Comparison of ENCODE assay signal across 8 cellular contexts in the genomic region with DNA sequence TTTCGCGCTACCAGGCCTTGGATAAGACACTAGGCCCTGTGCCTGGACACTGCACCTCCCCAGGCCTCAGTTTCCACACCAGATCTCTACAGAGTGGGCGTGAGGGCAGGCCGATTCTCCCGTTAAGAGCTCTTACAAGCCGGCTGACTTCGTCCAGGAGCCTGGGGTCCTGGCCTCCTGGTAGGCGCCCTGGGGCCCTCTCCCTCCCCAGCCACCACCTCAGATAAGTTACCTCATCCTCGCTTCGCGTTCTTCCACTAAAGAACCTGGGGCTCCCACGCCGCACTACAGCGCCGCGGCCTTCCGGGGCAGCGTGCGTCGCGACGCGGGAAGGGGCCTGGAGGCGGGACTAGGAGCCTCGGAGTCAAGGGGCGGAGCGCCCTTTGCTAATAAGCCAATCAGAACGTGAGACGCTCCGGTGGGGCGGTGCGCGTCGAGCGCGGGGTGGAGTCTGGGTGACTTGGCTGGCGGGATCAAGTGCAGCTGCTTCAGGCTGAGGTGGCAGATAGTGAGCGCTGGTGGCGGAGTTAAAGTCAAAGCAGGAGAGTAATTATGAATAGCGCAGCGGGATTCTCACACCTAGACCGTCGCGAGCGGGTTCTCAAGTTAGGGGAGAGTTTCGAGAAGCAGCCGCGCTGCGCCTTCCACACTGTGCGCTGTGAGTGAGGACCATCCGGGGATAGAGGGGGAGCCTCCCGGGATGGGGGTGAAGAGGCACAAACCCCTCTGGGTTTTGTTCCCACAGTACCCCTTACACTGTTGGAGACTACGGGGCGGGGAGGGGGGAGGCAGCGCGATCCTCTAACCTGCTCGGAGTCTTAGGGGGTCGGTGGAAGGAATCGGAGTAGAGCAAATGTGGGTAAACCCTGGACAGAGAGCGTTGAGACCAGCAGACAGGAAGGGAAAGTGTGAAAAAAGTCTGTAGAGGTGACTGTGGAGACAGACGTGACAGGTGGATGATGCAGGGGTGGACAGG. TPM values are rescaled to one million over a fixed set of nuclear protein-coding genes. Genes with fewer than 3 reads are reported as not detected.
A peak's percentile ranks its signal among the peaks of the same experiment; 100 is the strongest.
DNase-seq lines count a peak whose midpoint lies in the region; ATAC-seq and TF ChIP-seq lines count a peak whose summit lies in the region.

A gene (plus strand): TSS at position 476 of the 976 bp plus-strand sequence. CDS start 77 bp downstream, at position 553.
A gene with protein sequence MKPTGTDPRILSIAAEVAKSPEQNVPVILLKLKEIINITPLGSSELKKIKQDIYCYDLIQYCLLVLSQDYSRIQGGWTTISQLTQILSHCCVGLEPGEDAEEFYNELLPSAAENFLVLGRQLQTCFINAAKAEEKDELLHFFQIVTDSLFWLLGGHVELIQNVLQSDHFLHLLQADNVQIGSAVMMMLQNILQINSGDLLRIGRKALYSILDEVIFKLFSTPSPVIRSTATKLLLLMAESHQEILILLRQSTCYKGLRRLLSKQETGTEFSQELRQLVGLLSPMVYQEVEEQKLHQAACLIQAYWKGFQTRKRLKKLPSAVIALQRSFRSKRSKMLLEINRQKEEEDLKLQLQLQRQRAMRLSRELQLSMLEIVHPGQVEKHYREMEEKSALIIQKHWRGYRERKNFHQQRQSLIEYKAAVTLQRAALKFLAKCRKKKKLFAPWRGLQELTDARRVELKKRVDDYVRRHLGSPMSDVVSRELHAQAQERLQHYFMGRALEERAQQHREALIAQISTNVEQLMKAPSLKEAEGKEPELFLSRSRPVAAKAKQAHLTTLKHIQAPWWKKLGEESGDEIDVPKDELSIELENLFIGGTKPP (minus strand): TSS at position 327 of the 976 bp plus-strand sequence. CDS start 6,100 bp downstream, outside the sequence.

- POLR2A ChIA-PET in WTC11 (lab: Charles Lee) = interaction anchor here (1.4 kb wide), 1 partner anchor 241 kb away, joined by 3 read pairs; a partner anchor contains a TSS

- peaks cover 19% of the 10 kb centered on the region for H3K4me1 Mint-ChIP-seq in WTC11

- peaks cover 0 to 29% (median 5%) of the 10 kb centered on the region in 6 donors for H3K36me3 ChIP-seq in spleen

- H3K36me3 Mint-ChIP-seq in WTC11 = peaks cover 8% of the 10 kb centered on the region

- CTCF ChIA-PET in WTC11 (lab: Charles Lee) = interaction anchor here (0.7 to 1.3 kb wide), 3 partner anchors 155 to 282 kb away, joined by 3 read pairs; no protein-coding TSS in a partner anchor

- no peaks in the 10 kb centered on the region for H3K27me3 ChIP-seq in spleen (replicated peaks in 1 of 7)

- peak within 1 kb of the TSS; percentile 95 for H3K4me3 Mint-ChIP-seq in WTC11

- peak within 1 kb of the TSS; percentile 91; the same call in 1 of the 2 replicates for H3K27ac Mint-ChIP-seq in WTC11

- peaks cover 7 to 80% (median 49%) of the 10 kb centered on the region in 6 donors for H3K4me1 ChIP-seq in spleen

- no peaks in the 10 kb centered on the region for H3K9me3 Mint-ChIP-seq in WTC11

- peak within 1 kb of the TSS; percentile 59 to 82 (median 74) for H3K4me3 ChIP-seq in spleen

- peaks cover 19% of the 10 kb centered on the region for H3K27me3 Mint-ChIP-seq in WTC11 (ENCODE audit: low read depth)

- TF ChIP-seq CTCF in WTC11 (IDR thresholded peaks at IDR 0.05) = no peak
- TF ChIP-seq CTCF in spleen (IDR thresholded peaks at IDR 0.05 in 8 of 11, conservative IDR thresholded peaks at IDR 0.05 in 3 of 11) = peak in 5 of 11 experiments; percentile 10 to 39 (median 25)

- DNase-seq in AG08395 (ENCODE audit: low spot score) (peak; percentile 99), NCI-H226 (peak; percentile 63), WTC11 (ENCODE audit: low spot score) (peak; percentile 95), caudate nucleus (lab: John Stamatoyannopoulos, UW) (peak; percentile 67 to 99 (median 93)), inferior parietal cortex (ENCODE audit: extremely low spot score) (peak; percentile 97), spleen (peak; percentile 99)

- 0 to 1% (median 0%) methylated on average over 40 to 61 of the region's 61 CpGs for WGBS in spleen, 5 donors

- peak; percentile 98 for ATAC-seq in GM18909 (IDR thresholded peaks at IDR 0.05; ENCODE audit: poor library complexity, unreplicated experiment)
- ATAC-seq in HG03175 (IDR thresholded peaks at IDR 0.05; ENCODE audit: unreplicated experiment) = peak; percentile 97
- peak; percentile 99 for ATAC-seq in WTC11

- H3K9me3 ChIP-seq in spleen = no peaks in the 10 kb centered on the region

- H3K27ac ChIP-seq in caudate nucleus (ENCODE audit: low read depth, low read length) (peak within 1 kb of the TSS; percentile 14), spleen (peak within 1 kb of the TSS; percentile 79 to 93 (median 87))

- intact Hi-C loops in spleen (cut with DNase I; ENCODE audit: low total_unique reads) = no loop called here

- TF ChIP-seq POLR2A in spleen (IDR thresholded peaks at IDR 0.05) = peak; percentile 28 to 95 (median 79)

TF ChIP-seq in WTC11, 78 proteins besides CTCF, POLR2A, EP300 and RAD21 (continues in another document):
- TF ChIP-seq SP1 (CRISPR knock-in tag; conservative IDR thresholded peaks at IDR 0.05) = peak; percentile 89
- TF ChIP-seq, protein P1, sequence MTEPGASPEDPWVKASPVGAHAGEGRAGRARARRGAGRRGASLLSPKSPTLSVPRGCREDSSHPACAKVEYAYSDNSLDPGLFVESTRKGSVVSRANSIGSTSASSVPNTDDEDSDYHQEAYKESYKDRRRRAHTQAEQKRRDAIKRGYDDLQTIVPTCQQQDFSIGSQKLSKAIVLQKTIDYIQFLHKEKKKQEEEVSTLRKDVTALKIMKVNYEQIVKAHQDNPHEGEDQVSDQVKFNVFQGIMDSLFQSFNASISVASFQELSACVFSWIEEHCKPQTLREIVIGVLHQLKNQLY (CRISPR knock-in tag; IDR thresholded peaks at IDR 0.05) = no peak
- TF ChIP-seq NFYB (CRISPR knock-in tag; conservative IDR thresholded peaks at IDR 0.05; ENCODE audit: low read depth) = 0 out of 2 replicates have a peak, but pooled peaks have one; percentile 26
- TF ChIP-seq ZNF232 (CRISPR knock-in tag; IDR thresholded peaks at IDR 0.05) = no peak
- TF ChIP-seq FOXK1 (CRISPR knock-in tag; IDR thresholded peaks at IDR 0.05) = 0 out of 2 replicates have a peak, but pooled peaks have one; percentile 57
- TF ChIP-seq, protein P2, sequence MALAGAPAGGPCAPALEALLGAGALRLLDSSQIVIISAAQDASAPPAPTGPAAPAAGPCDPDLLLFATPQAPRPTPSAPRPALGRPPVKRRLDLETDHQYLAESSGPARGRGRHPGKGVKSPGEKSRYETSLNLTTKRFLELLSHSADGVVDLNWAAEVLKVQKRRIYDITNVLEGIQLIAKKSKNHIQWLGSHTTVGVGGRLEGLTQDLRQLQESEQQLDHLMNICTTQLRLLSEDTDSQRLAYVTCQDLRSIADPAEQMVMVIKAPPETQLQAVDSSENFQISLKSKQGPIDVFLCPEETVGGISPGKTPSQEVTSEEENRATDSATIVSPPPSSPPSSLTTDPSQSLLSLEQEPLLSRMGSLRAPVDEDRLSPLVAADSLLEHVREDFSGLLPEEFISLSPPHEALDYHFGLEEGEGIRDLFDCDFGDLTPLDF (CRISPR knock-in tag; IDR thresholded peaks at IDR 0.05) = no peak
- no peak for TF ChIP-seq ZNF423 (CRISPR knock-in tag; IDR thresholded peaks at IDR 0.05)
- TF ChIP-seq RORB (CRISPR knock-in tag; IDR thresholded peaks at IDR 0.05) = no peak
- TF ChIP-seq, protein P3, sequence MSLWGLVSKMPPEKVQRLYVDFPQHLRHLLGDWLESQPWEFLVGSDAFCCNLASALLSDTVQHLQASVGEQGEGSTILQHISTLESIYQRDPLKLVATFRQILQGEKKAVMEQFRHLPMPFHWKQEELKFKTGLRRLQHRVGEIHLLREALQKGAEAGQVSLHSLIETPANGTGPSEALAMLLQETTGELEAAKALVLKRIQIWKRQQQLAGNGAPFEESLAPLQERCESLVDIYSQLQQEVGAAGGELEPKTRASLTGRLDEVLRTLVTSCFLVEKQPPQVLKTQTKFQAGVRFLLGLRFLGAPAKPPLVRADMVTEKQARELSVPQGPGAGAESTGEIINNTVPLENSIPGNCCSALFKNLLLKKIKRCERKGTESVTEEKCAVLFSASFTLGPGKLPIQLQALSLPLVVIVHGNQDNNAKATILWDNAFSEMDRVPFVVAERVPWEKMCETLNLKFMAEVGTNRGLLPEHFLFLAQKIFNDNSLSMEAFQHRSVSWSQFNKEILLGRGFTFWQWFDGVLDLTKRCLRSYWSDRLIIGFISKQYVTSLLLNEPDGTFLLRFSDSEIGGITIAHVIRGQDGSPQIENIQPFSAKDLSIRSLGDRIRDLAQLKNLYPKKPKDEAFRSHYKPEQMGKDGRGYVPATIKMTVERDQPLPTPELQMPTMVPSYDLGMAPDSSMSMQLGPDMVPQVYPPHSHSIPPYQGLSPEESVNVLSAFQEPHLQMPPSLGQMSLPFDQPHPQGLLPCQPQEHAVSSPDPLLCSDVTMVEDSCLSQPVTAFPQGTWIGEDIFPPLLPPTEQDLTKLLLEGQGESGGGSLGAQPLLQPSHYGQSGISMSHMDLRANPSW (CRISPR knock-in tag; conservative IDR thresholded peaks at IDR 0.05; ENCODE audit: low read depth) = no peak
- no peak for TF ChIP-seq GRHL2 (CRISPR knock-in tag; IDR thresholded peaks at IDR 0.05; ENCODE audit: insufficient replicate concordance, severe bottlenecking)
- TF ChIP-seq JAZF1 (CRISPR knock-in tag; IDR thresholded peaks at IDR 0.05) = no peak
- 0 out of 2 replicates have a peak, but pooled peaks have one; percentile 30 for TF ChIP-seq TEAD1 (CRISPR knock-in tag; IDR thresholded peaks at IDR 0.05)

RNA-seq across cellular contexts. Expression of the first gene that starts in this region (rescaled TPM):
- total RNA-seq in WTC11 (2021) (5.3 to 7.6 TPM (median 7.0 TPM) in 3 replicates), spleen (10 to 100 TPM; 24.9 to 60.6 (median 33.6) TPM)
- polyA plus RNA-seq in spleen = 10 to 100 TPM; 32.4 to 53.7 (median 36.9) TPM

RNA-seq across cellular contexts. Expression of the second gene that starts in this region (rescaled TPM):
- total RNA-seq in WTC11 (2021) = 26.8 to 30.2 TPM (median 27.7 TPM) in 3 replicates
- total RNA-seq in spleen = 10 to 100 TPM; 24.7 to 39.1 (median 27.2) TPM
- 10 to 100 TPM; 14.9 to 26.0 (median 18.6) TPM for polyA plus RNA-seq in spleen

Comparison
In these comparisons a context has a peak if more than half of its experiments do, and no peak if none do; other contexts are left out.
1. Peak in every context shown above with its lines: DNase-seq, ATAC-seq, H3K4me3 ChIP-seq and H3K27ac ChIP-seq.